ENCODE assay signal across 21 cellular contexts in the genomic region with DNA sequence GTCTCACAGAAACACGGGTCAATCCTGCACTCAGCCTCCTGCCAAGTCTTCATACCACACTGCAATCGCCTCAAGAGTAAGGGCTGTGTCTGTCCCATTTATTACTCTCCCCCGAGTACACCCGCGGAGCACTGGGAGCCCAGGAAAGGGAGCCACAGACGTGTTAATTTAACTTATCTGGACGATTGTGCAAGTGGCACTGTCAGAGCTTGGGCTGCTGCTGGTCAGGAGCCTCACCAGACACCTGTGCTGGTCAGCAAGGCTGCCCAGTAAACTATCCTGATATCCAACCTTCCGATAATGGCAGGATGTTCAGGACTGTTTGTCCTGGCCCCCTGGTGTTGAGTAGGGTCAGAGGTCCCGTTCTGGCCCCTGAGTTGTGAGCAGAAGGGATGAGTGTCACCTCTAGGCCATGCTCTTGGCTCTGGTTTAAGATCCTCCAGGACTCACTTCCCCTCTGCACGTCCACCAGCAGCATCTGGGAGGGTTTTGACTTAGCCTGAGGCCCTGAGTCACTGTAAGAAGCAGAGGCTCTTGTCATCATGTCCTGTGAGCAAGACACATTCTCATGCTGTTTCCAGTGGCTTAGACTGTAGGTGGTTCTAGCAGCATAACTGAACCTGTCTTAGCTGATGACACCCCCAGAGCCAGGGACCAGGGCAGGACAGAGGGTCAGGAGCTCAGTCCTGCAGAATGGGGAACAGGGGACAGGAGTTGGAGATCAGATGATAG.
DNase-seq lines count a peak whose midpoint lies in the region; ATAC-seq and TF ChIP-seq lines count a peak whose summit lies in the region.
"Had no signal": no experiment of that assay in that cellular context is flagged by ENCODE, and none has a peak within 500 bp of the region (broad histone marks: within the 10 kb centered on the region; RNA-seq: fewer than 3 reads in every experiment).

No MANE protein-coding gene starts in this region.

- peak; percentile 20 for ATAC-seq in stimulated activated naive CD8-positive, alpha-beta T cell treated with anti-CD3 and anti-CD28 coated beads, Interleukin-15, Interleukin-2, amounts not matched to agents 100 U/mL and 50 U/mL, for 24 hours
- ATAC-seq in activated CD4-positive, alpha-beta T cell treated with anti-CD3 and anti-CD28 coated beads for 36 hours = no peak
- ATAC-seq: effector memory CD8-positive, alpha-beta T cell had no signal

- no peaks in the 10 kb centered on the region for H4K20me1 ChIP-seq in GM23248 (ENCODE audit: insufficient read depth)

- no peak overlapping the region for H3K27ac ChIP-seq in GM23248
- no peak overlapping the region for H3K27ac ChIP-seq in endodermal cell (ENCODE audit: low read depth, low read length)
- H3K27ac ChIP-seq in effector memory CD4-positive, alpha-beta T cell (ENCODE audit: insufficient read depth, low read length, poor library complexity, severe bottlenecking) = no peak overlapping the region

- CTCF ChIA-PET in activated CD4-positive, alpha-beta T cell treated with anti-CD3 and anti-CD28 coated beads for 36 hours (lab: Charles Lee) = no interaction called here

- H3F3A ChIP-seq in GM23248 (ENCODE audit: insufficient read depth) = peaks cover 5% of the 10 kb centered on the region; the same call in 1 of the 2 replicates

- no peaks in the 10 kb centered on the region for H3K36me3 Mint-ChIP-seq in endodermal cell (ENCODE audit: low read depth)
- no peaks in the 10 kb centered on the region for H3K36me3 Mint-ChIP-seq in activated CD4-positive, alpha-beta T cell treated with anti-CD3 and anti-CD28 coated beads for 36 hours (ENCODE audit: low read depth)
- H3K36me3 Mint-ChIP-seq: IgD-negative memory B cell had no signal

- intact Hi-C loops in activated CD4-positive, alpha-beta T cell treated with anti-CD3 and anti-CD28 coated beads for 36 hours (cut with DNase I, micrococcal nuclease) = no loop called here

- peaks cover 14% of the 10 kb centered on the region for H3K4me1 Mint-ChIP-seq in endodermal cell
- H3K4me1 Mint-ChIP-seq in activated CD4-positive, alpha-beta T cell treated with anti-CD3 and anti-CD28 coated beads for 36 hours = no peaks in the 10 kb centered on the region
- H3K4me1 Mint-ChIP-seq: central memory CD8-positive, alpha-beta T cell had no signal

- DNase-seq in GM23248 (peak; percentile 75), NCI-H69 (lab: John Stamatoyannopoulos, UW) (peak; percentile 2), endodermal cell (no peak), H7 (no peak)
- no peak for DNase-seq in stimulated activated naive CD8-positive, alpha-beta T cell treated with anti-CD3 and anti-CD28 coated beads, Interleukin-15, Interleukin-2, amounts not matched to agents 100 U/mL and 50 U/mL, for 24 hours
- DNase-seq in activated CD4-positive, alpha-beta T cell treated with anti-CD3 and anti-CD28 coated beads for 36 hours = no peak
- DNase-seq in effector memory CD4-positive, alpha-beta T cell = no peak
- DNase-seq: activated CD4-positive, CD25-positive, alpha-beta regulatory T cell treated with anti-CD3 and anti-CD28 coated beads, Interleukin-2, amount 50 U/mL, for 72 hours; activated effector memory CD4-positive, alpha-beta T cell treated with Interleukin-2 at 50 U/mL for 16 hours; amniotic stem cell; C1 segment of cervical spinal cord; effector memory CD8-positive, alpha-beta T cell; hypothalamus; NCI-H1092; posterior cingulate gyrus; small intestine; stimulated activated CD4-positive, alpha-beta T cell treated with anti-CD3 and anti-CD28 coated beads, Interleukin-4, amount 100 ng/mL, for 1 hour; T-helper 9 cell had no signal

- POLR2A ChIA-PET in activated CD4-positive, alpha-beta T cell treated with anti-CD3 and anti-CD28 coated beads for 36 hours (lab: Charles Lee) = no interaction called here

- WGBS in GM23248 (ENCODE audit: low coverage in 1 of 2, low lambda C conversion rate in 2 of 2, missing lambda C conversion rate in 2 of 2), 2 experiments = 80 to 82% methylated on average over 10 of the region's 10 CpGs
- 91 to 100% methylated on average over 6 to 10 of the region's 10 CpGs for WGBS in endodermal cell (ENCODE audit: insufficient coverage in 1 of 2, insufficient read length in 1 of 2), 2 experiments

- no peak overlapping the region for H3K4me3 Mint-ChIP-seq in endodermal cell
- H3K4me3 Mint-ChIP-seq in activated CD4-positive, alpha-beta T cell treated with anti-CD3 and anti-CD28 coated beads for 36 hours = no peak overlapping the region
- H3K4me3 Mint-ChIP-seq: central memory CD8-positive, alpha-beta T cell; effector memory CD8-positive, alpha-beta T cell; IgD-negative memory B cell; nephron had no signal

- in situ Hi-C loops in GM23248 (cut with MboI) = no loop called here

- H3K36me3 ChIP-seq in GM23248 (ENCODE audit: low read depth) (no peaks in the 10 kb centered on the region), endodermal cell (ENCODE audit: control insufficient read depth, insufficient read depth, low read length) (no peaks in the 10 kb centered on the region), H7 (replicated peaks; ENCODE audit: control insufficient read depth, insufficient read depth, low read length) (no peaks in the 10 kb centered on the region)
- no peaks in the 10 kb centered on the region for H3K36me3 ChIP-seq in effector memory CD4-positive, alpha-beta T cell (ENCODE audit: control insufficient read depth, insufficient read depth, low read length)

- no peak overlapping the region for H3K27ac Mint-ChIP-seq in endodermal cell
- no peak overlapping the region for H3K27ac Mint-ChIP-seq in activated CD4-positive, alpha-beta T cell treated with anti-CD3 and anti-CD28 coated beads for 36 hours
- H3K27ac Mint-ChIP-seq: effector memory CD8-positive, alpha-beta T cell; IgD-negative memory B cell; nephron had no signal

- H3K9me3 ChIP-seq in GM23248 (ENCODE audit: low read depth) (no peaks in the 10 kb centered on the region), endodermal cell (ENCODE audit: control insufficient read depth, low read length) (no peaks in the 10 kb centered on the region)
- H3K9me3 ChIP-seq in effector memory CD4-positive, alpha-beta T cell (ENCODE audit: control insufficient read depth, low read length) = no peaks in the 10 kb centered on the region

- H3K4me1 ChIP-seq in GM23248 (ENCODE audit: insufficient read depth) (no peaks in the 10 kb centered on the region; the same call in none of the 2 replicates), endodermal cell (ENCODE audit: control insufficient read depth, insufficient read depth, low read length) (peaks cover 2% of the 10 kb centered on the region)
- no peaks in the 10 kb centered on the region for H3K4me1 ChIP-seq in effector memory CD4-positive, alpha-beta T cell (ENCODE audit: control insufficient read depth, insufficient read depth, low read length, poor library complexity, severe bottlenecking)

- no peaks in the 10 kb centered on the region for H3K9me2 ChIP-seq in GM23248 (ENCODE audit: insufficient read depth)

- no peaks in the 10 kb centered on the region for H3K79me2 ChIP-seq in GM23248 (ENCODE audit: insufficient read depth)

- H3K27me3 Mint-ChIP-seq in endodermal cell (ENCODE audit: insufficient read depth) = peaks cover 2% of the 10 kb centered on the region
- peaks cover 3% of the 10 kb centered on the region for H3K27me3 Mint-ChIP-seq in activated CD4-positive, alpha-beta T cell treated with anti-CD3 and anti-CD28 coated beads for 36 hours

- H3K27me3 ChIP-seq in GM23248 (replicated peaks; ENCODE audit: insufficient read depth) (0 out of 2 replicates have a peak, but pooled peaks cover 3% of the 10 kb centered on the region), endodermal cell (ENCODE audit: control insufficient read depth, insufficient read depth, low read length, poor library complexity, severe bottlenecking) (no peaks in the 10 kb centered on the region), H7 (ENCODE audit: control insufficient read depth, insufficient read depth, low read length) (no peaks in the 10 kb centered on the region)
- H3K27me3 ChIP-seq in effector memory CD4-positive, alpha-beta T cell (replicated peaks; ENCODE audit: control insufficient read depth, insufficient read depth, low read length, poor library complexity, severe bottlenecking) = no peaks in the 10 kb centered on the region

- H3K4me3 ChIP-seq in GM23248 (no peak overlapping the region), endodermal cell (ENCODE audit: low read length) (no peak overlapping the region), H7 (ENCODE audit: insufficient read depth, low read depth, low read length) (no peak overlapping the region)
- H3K4me3 ChIP-seq in effector memory CD4-positive, alpha-beta T cell (ENCODE audit: insufficient read depth, low read depth, low read length, poor library complexity, severe bottlenecking) = no peak overlapping the region

- no peaks in the 10 kb centered on the region for H3K9me3 Mint-ChIP-seq in endodermal cell
- no peaks in the 10 kb centered on the region for H3K9me3 Mint-ChIP-seq in activated CD4-positive, alpha-beta T cell treated with anti-CD3 and anti-CD28 coated beads for 36 hours (ENCODE audit: low read depth)
- H3K9me3 Mint-ChIP-seq: central memory CD8-positive, alpha-beta T cell; effector memory CD8-positive, alpha-beta T cell had no signal

- H2AFZ ChIP-seq in GM23248 = no peak overlapping the region

- no peak overlapping the region for H3K4me2 ChIP-seq in GM23248 (ENCODE audit: unreplicated experiment)

- H3K9ac ChIP-seq in GM23248 (no peak overlapping the region), endodermal cell (ENCODE audit: extremely low read depth, low read length, poor library complexity, severe bottlenecking) (no peak overlapping the region)

- TF ChIP-seq CTCF in endodermal cell (conservative IDR thresholded peaks at IDR 0.05) = peak; percentile 21

Comparison
In these comparisons a context has a peak if more than half of its experiments do, and no peak if none do; other contexts are left out.
1. DNase-seq: peak in GM23248 (single experiment) and NCI-H69 (single experiment); none in endodermal cell (single experiment), stimulated activated naive CD8-positive, alpha-beta T cell treated with anti-CD3 and anti-CD28 coated beads, Interleukin-15, Interleukin-2, amounts not matched to agents 100 U/mL and 50 U/mL, for 24 hours (single experiment), H7 (single experiment), activated CD4-positive, alpha-beta T cell treated with anti-CD3 and anti-CD28 coated beads for 36 hours (single experiment) and effector memory CD4-positive, alpha-beta T cell (0 of 3).